ENCODE assay signal across 8 cellular contexts in genomic region chr11:67082071-67082791, GRCh38. TPM values are rescaled to one million over a fixed set of nuclear protein-coding genes. Genes with fewer than 3 reads are reported as not detected.
DNase-seq lines count a peak whose midpoint lies in the region; ATAC-seq, FAIRE-seq and TF ChIP-seq lines count a peak whose summit lies in the region.
"Had no signal": no experiment of that assay in that cellular context is flagged by ENCODE, and none has a peak within 500 bp of the region (broad histone marks: within the 10 kb centered on the region; RNA-seq: fewer than 3 reads in every experiment).

No MANE protein-coding gene starts in this region.

- peaks cover 14 to 26% of the 10 kb centered on the region in 2 experiments for H3K4me1 Mint-ChIP-seq in H9

- H4K8ac ChIP-seq in H9 (replicated peaks; ENCODE audit: insufficient read length, low read depth, low read length) = no peak overlapping the region

- DNase-seq in H9 (peak; percentile 71), SK-N-MC (ENCODE audit: low read depth, low spot score) (no peak), retinal pigment epithelial cell (ENCODE audit: low read depth) (no peak), RCC 7860 (ENCODE audit: low spot score) (no peak)
- no peak for DNase-seq in activated CD8-positive, alpha-beta memory T cell treated with anti-CD3 and anti-CD28 coated beads, Interleukin-2, amount 50 U/mL, for 48 hours

- no peak overlapping the region for H2BK15ac ChIP-seq in H9 (ENCODE audit: low read depth, low read length)

- no peaks in the 10 kb centered on the region for H3K23me2 ChIP-seq in H9 (ENCODE audit: insufficient read length, low read depth, low read length, poor library complexity, severe bottlenecking)

- H2AFZ ChIP-seq in H9 (ENCODE audit: low read length) = no peak overlapping the region

- H3K4me1 ChIP-seq in H9 (ENCODE audit: insufficient read depth, low read length) = no peaks in the 10 kb centered on the region

- H3K4me3 Mint-ChIP-seq in H9 = peak overlapping the region in 1 of 2 experiments; percentile 69; a peak in 3 of 5 replicates

- H3K36me3 Mint-ChIP-seq in H9 (ENCODE audit: insufficient read depth in 1 of 3, low read depth in 3 of 3) = no peaks in the 10 kb centered on the region; a peak in 1 of 7 replicates

- H3K4ac ChIP-seq in H9 (ENCODE audit: low read depth, low read length) = no peak overlapping the region

- H3K9me3 ChIP-seq in H9 (ENCODE audit: control insufficient read depth, low read depth, low read length) (no peaks in the 10 kb centered on the region), SK-N-MC (ENCODE audit: low read depth, low read length) (no peaks in the 10 kb centered on the region)

- no peaks in the 10 kb centered on the region; a peak in 2 of 5 replicates for H3K9me3 Mint-ChIP-seq in H9

- H4K5ac ChIP-seq in H9 (ENCODE audit: insufficient read length, low read depth, low read length) = no peak overlapping the region

- no peak overlapping the region for H3K9ac ChIP-seq in H9 (ENCODE audit: extremely low read depth, insufficient read length, low read length)
- peak overlapping the region; percentile 45 for H3K9ac ChIP-seq in SK-N-MC (ENCODE audit: insufficient read length)

- no peak overlapping the region for H3T11ph ChIP-seq in H9 (ENCODE audit: low read length)

- no peak overlapping the region for H3K27ac ChIP-seq in H9 (ENCODE audit: insufficient read length, low read depth, low read length)
- H3K27ac ChIP-seq in SK-N-MC = no peak overlapping the region
- H3K27ac ChIP-seq: VCaP had no signal

- H3K79me2 ChIP-seq in H9 (ENCODE audit: insufficient read depth, low read length) = no peaks in the 10 kb centered on the region

- H3K56ac ChIP-seq in H9 (ENCODE audit: insufficient read length, low read depth, low read length) = no peak overlapping the region

- no peak overlapping the region for H3K27ac Mint-ChIP-seq in H9

- H2AK5ac ChIP-seq in H9 (ENCODE audit: insufficient read length, low read length) = no peak overlapping the region

- no peaks in the 10 kb centered on the region for H3K27me3 Mint-ChIP-seq in H9 (ENCODE audit: low read depth)

- no peak overlapping the region for H2BK20ac ChIP-seq in H9 (ENCODE audit: low read depth, low read length, poor library complexity, severe bottlenecking)

- no peaks in the 10 kb centered on the region for H3K36me3 ChIP-seq in SK-N-MC (ENCODE audit: insufficient read depth, low read length)

- H2BK12ac ChIP-seq in H9 (ENCODE audit: insufficient read length, low read depth, low read length) = no peak overlapping the region

- FAIRE-seq in RCC 7860 (lab: Jason Lieb, UNC) = no peak

- H2BK120ac ChIP-seq in H9 (ENCODE audit: low read depth, low read length, poor library complexity, severe bottlenecking) = no peak overlapping the region

- no peak overlapping the region for H3K23ac ChIP-seq in H9 (ENCODE audit: insufficient read length, low read depth, low read length)

- H4K20me1 ChIP-seq in H9 (ENCODE audit: control insufficient read depth, insufficient read depth, insufficient read length) = no peaks in the 10 kb centered on the region

- no peak overlapping the region for H4K91ac ChIP-seq in H9 (ENCODE audit: insufficient read length, low read depth, low read length)

- no peak overlapping the region for H3K4me3 ChIP-seq in SK-N-MC
- H3K4me3 ChIP-seq in retinal pigment epithelial cell (ENCODE audit: low read length) = no peak overlapping the region

- no peaks in the 10 kb centered on the region for H3K27me3 ChIP-seq in H9 (ENCODE audit: insufficient read depth, low read length)

- WGBS in H9 (ENCODE audit: extremely low coverage, insufficient read length, low lambda C conversion rate) = no CpG with 5 or more reads among the region's 20 CpGs

- no peak for TF ChIP-seq CTCF in H9 (conservative IDR thresholded peaks at IDR 0.05)
- TF ChIP-seq CTCF in retinal pigment epithelial cell (conservative IDR thresholded peaks at IDR 0.05; ENCODE audit: low read depth, low read length) = peak; percentile 34

- H3K4me2 ChIP-seq in H9 (ENCODE audit: insufficient read depth, insufficient read length, low read length) = peak overlapping the region; percentile 32

- no peaks in the 10 kb centered on the region for H3K79me1 ChIP-seq in H9 (ENCODE audit: insufficient read depth, low read depth, low read length, poor library complexity, severe bottlenecking)

- H2BK5ac ChIP-seq in H9 (ENCODE audit: insufficient read length, low read length) = no peak overlapping the region

- ATAC-seq in esophagus mucosa (peak; percentile 22), GM18858 (IDR thresholded peaks at IDR 0.05; ENCODE audit: unreplicated experiment) (no peak)

- no peak overlapping the region for H3K14ac ChIP-seq in H9 (ENCODE audit: insufficient read depth, low read length)

- no peak overlapping the region for H3K18ac ChIP-seq in H9 (ENCODE audit: insufficient read length, low read depth, low read length)

RNA-seq across cellular contexts. Expression of gene RHOD, which starts 25.6 kb away (rescaled TPM):
- total RNA-seq in H9 (2021) = 14.8 and 15.7 TPM in 2 replicates
- total RNA-seq in esophagus mucosa = 161 TPM

RNA-seq across cellular contexts. Expression of gene KDM2A, which starts 36.8 kb away (rescaled TPM):
- total RNA-seq in H9 (2021) = 82.1 and 85.9 TPM in 2 replicates
- total RNA-seq in esophagus mucosa = 67.2 TPM

RNA-seq across cellular contexts. Expression of gene SYT12, which starts 59.3 kb away (rescaled TPM):
- total RNA-seq in H9 (2021) (1.9 and 2.1 TPM in 2 replicates), esophagus mucosa (0.92 TPM)
